9 cellular contexts compared by ENCODE assay signal in the genomic region with DNA sequence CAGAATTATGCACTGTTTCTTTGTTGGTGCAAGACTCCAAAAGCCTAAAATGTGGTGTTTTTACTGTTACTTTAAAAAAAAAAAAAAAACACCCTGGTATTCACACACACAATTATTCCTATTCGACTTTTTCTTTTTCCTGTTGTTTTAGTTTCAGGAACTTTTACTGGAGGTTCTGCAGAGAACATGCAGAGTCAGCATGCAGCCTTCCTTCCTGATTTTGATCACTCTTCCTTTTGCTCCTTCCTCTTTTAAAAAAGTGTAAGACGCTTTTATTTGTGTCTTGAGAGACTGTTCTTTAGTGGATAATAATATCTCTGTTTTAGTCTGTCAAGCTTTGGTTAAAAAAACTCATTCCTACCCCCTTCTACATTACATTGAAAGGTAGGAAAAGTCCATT. TPM values are rescaled to one million over a fixed set of nuclear protein-coding genes. Genes with fewer than 3 reads are reported as not detected.
DNase-seq lines count a peak whose midpoint lies in the region; ATAC-seq, FAIRE-seq and TF ChIP-seq lines count a peak whose summit lies in the region.
"Not testable (repeated sequence)": the region's sequence is repeated elsewhere in the genome, so short reads cannot be mapped to it uniquely, and the experiment has no call there.
"Had no signal": no experiment of that assay in that cellular context is flagged by ENCODE, and none has a peak within 500 bp of the region (broad histone marks: within the 10 kb centered on the region; RNA-seq: fewer than 3 reads in every experiment).

No MANE protein-coding gene starts in this region.

- DNase-seq in CD1c-positive myeloid dendritic cell (ENCODE audit: extremely low spot score) (peak; percentile 65), MV-4-11 (lab: John Stamatoyannopoulos, UW) (peak; percentile 52), endothelial cell of umbilical vein (ENCODE audit: low read depth, low spot score) (peak; percentile 85)
- not testable (repeated sequence) for DNase-seq in activated CD4-positive, alpha-beta T cell treated with anti-CD3 and anti-CD28 coated beads for 36 hours; left lobe of liver (ENCODE audit: low spot score); suprapubic skin (ENCODE audit: low spot score in 2 of 2)

- H3K79me2 ChIP-seq in endothelial cell of umbilical vein (ENCODE audit: control insufficient read depth, insufficient read depth, low read length): not testable (repeated sequence)

- CTCF ChIA-PET in activated CD4-positive, alpha-beta T cell treated with anti-CD3 and anti-CD28 coated beads for 36 hours (lab: Charles Lee): interaction anchor here (1.5 to 2.0 kb wide), 2 partner anchors 31 to 34 kb away, joined by 5 read pairs; partner anchors contain the start of gene GIMAP7
- CTCF ChIA-PET in endothelial cell of umbilical vein (lab: Charles Lee): interaction anchor here (0.9 to 3.8 kb wide), 7 partner anchors 12 to 295 kb away, joined by 3 to 19 read pairs (median 3); partner anchors contain the start of genes GIMAP7 and GIMAP8

- H3K4me1 ChIP-seq in endothelial cell of umbilical vein (ENCODE audit: control insufficient read depth, extremely low read depth, insufficient read depth, low read length): peaks cover 17% of the 10 kb centered on the region
- peaks cover 75 to 83% of the 10 kb centered on the region in 2 experiments for H3K4me1 ChIP-seq in neutrophil (ENCODE audit: control insufficient read depth in 1 of 2, insufficient read depth in 1 of 2, low read depth in 1 of 2, low read length in 1 of 2)
- H3K4me1 ChIP-seq in suprapubic skin: peaks cover 11% of the 10 kb centered on the region

- peak overlapping the region; percentile 100 for H3K27ac Mint-ChIP-seq in activated CD4-positive, alpha-beta T cell treated with anti-CD3 and anti-CD28 coated beads for 36 hours
- peak overlapping the region; percentile 95 for H3K27ac Mint-ChIP-seq in activated naive CD4-positive, alpha-beta T cell treated with anti-CD3 and anti-CD28 coated beads, Interleukin-2, amount 50 U/mL, for 24 hours

- H3K27me3 ChIP-seq in endothelial cell of umbilical vein (ENCODE audit: control insufficient read depth in 2 of 2, insufficient read depth in 2 of 2, low read length in 2 of 2); neutrophil; suprapubic skin: not testable (repeated sequence)

- 14% methylated on average over 2 of the region's 2 CpGs for WGBS in suprapubic skin

- H3K4me3 ChIP-seq in endothelial cell of umbilical vein (replicated peaks in 1 of 3; ENCODE audit: insufficient read depth in 1 of 3, low read depth in 1 of 3, low read length in 3 of 3): peak overlapping the region in 1 of 3 experiments; percentile 62
- peak overlapping the region; percentile 19 to 43 for H3K4me3 ChIP-seq in neutrophil (ENCODE audit: low read depth in 1 of 2, low read length in 1 of 2)
- not testable (repeated sequence) for H3K4me3 ChIP-seq in suprapubic skin

- not testable (repeated sequence) for H3K36me3 Mint-ChIP-seq in activated CD4-positive, alpha-beta T cell treated with anti-CD3 and anti-CD28 coated beads for 36 hours (ENCODE audit: low read depth)
- peaks cover 12% of the 10 kb centered on the region for H3K36me3 Mint-ChIP-seq in activated naive CD4-positive, alpha-beta T cell treated with anti-CD3 and anti-CD28 coated beads, Interleukin-2, amount 50 U/mL, for 24 hours

- dilution Hi-C loops in endothelial cell of umbilical vein (cut with MboI; ENCODE audit: extremely low pct_ligation_motif_present, low sequenced_read_pairs): not testable (repeated sequence)

- not testable (repeated sequence) for H3K9me3 ChIP-seq in endothelial cell of umbilical vein (replicated peaks; ENCODE audit: control insufficient read depth, insufficient read depth, low read length); neutrophil; suprapubic skin

- H3K36me3 ChIP-seq in endothelial cell of umbilical vein (ENCODE audit: control insufficient read depth in 2 of 2, extremely low read depth in 1 of 2, insufficient read depth in 2 of 2, low read length in 2 of 2): peaks cover 0 to 13% of the 10 kb centered on the region in 2 experiments
- not testable (repeated sequence) for H3K36me3 ChIP-seq in neutrophil, suprapubic skin

- not testable (repeated sequence) for H2AFZ ChIP-seq in endothelial cell of umbilical vein (ENCODE audit: low read depth, low read length)

- TF ChIP-seq CTCF in endothelial cell of umbilical vein (IDR thresholded peaks at IDR 0.05; ENCODE audit: extremely low read depth in 1 of 2, insufficient read depth in 1 of 2, low read depth in 1 of 2, low read length in 2 of 2); neutrophil (IDR thresholded peaks at IDR 0.05); suprapubic skin (IDR thresholded peaks at IDR 0.05): not testable (repeated sequence)

- TF ChIP-seq POLR2A in endothelial cell of umbilical vein (IDR thresholded peaks at IDR 0.05; ENCODE audit: low read depth, low read length); suprapubic skin (IDR thresholded peaks at IDR 0.05): not testable (repeated sequence)

- not testable (repeated sequence) for H3K9me3 Mint-ChIP-seq in activated CD4-positive, alpha-beta T cell treated with anti-CD3 and anti-CD28 coated beads for 36 hours (ENCODE audit: low read depth); activated naive CD4-positive, alpha-beta T cell treated with anti-CD3 and anti-CD28 coated beads, Interleukin-2, amount 50 U/mL, for 24 hours

- H3K9me1 ChIP-seq in endothelial cell of umbilical vein (replicated peaks; ENCODE audit: control insufficient read depth, extremely low read depth, insufficient read depth, low read length): not testable (repeated sequence)

- peaks cover 94% of the 10 kb centered on the region for H3K4me1 Mint-ChIP-seq in activated CD4-positive, alpha-beta T cell treated with anti-CD3 and anti-CD28 coated beads for 36 hours
- H3K4me1 Mint-ChIP-seq in activated naive CD4-positive, alpha-beta T cell treated with anti-CD3 and anti-CD28 coated beads, Interleukin-2, amount 50 U/mL, for 24 hours: peaks cover 95% of the 10 kb centered on the region

- ATAC-seq in activated CD4-positive, alpha-beta T cell treated with anti-CD3 and anti-CD28 coated beads for 36 hours: not testable (repeated sequence)
- peak; percentile 46 for ATAC-seq in left lobe of liver

- POLR2A ChIA-PET in activated CD4-positive, alpha-beta T cell treated with anti-CD3 and anti-CD28 coated beads for 36 hours (lab: Charles Lee): not testable (repeated sequence)
- POLR2A ChIA-PET in endothelial cell of umbilical vein (lab: Charles Lee): interaction anchor here (0.7 kb wide), 1 partner anchor 32 kb away, joined by 4 read pairs; the partner anchor contains the start of gene GIMAP7

- BruUV-seq in endothelial cell of umbilical vein (replicated peaks; lab: Mats Ljungman, UMichigan): not testable (repeated sequence)

- H3K27ac ChIP-seq in endothelial cell of umbilical vein (ENCODE audit: insufficient read depth, low read depth, low read length) (peak overlapping the region; percentile 72), neutrophil (peak overlapping the region; percentile 76), suprapubic skin (peak overlapping the region; percentile 37)

- peak overlapping the region; percentile 51 for H3K4me3 Mint-ChIP-seq in activated CD4-positive, alpha-beta T cell treated with anti-CD3 and anti-CD28 coated beads for 36 hours
- H3K4me3 Mint-ChIP-seq in activated naive CD4-positive, alpha-beta T cell treated with anti-CD3 and anti-CD28 coated beads, Interleukin-2, amount 50 U/mL, for 24 hours: peak overlapping the region; percentile 83

- not testable (repeated sequence) for TF ChIP-seq EP300 in suprapubic skin (IDR thresholded peaks at IDR 0.05)

- peak; percentile 89 for FAIRE-seq in endothelial cell of umbilical vein (lab: Jason Lieb, UNC)

- H3K4me2 ChIP-seq in endothelial cell of umbilical vein (ENCODE audit: insufficient read depth, low read length): peak overlapping the region; percentile 84

- intact Hi-C loops in activated CD4-positive, alpha-beta T cell treated with anti-CD3 and anti-CD28 coated beads for 36 hours (cut with DNase I, micrococcal nuclease): loop anchor here in 1 of 2 experiments (5.0 kb wide), 1 partner anchor 34 kb away; no protein-coding TSS in a partner anchor
- intact Hi-C loops in endothelial cell of umbilical vein (cut with micrococcal nuclease): loop anchor here (1.0 kb wide), 3 partner anchors 17 to 84 kb away; partner anchors contain the start of genes GIMAP4 and GIMAP8

- H3K27me3 Mint-ChIP-seq in activated CD4-positive, alpha-beta T cell treated with anti-CD3 and anti-CD28 coated beads for 36 hours; activated naive CD4-positive, alpha-beta T cell treated with anti-CD3 and anti-CD28 coated beads, Interleukin-2, amount 50 U/mL, for 24 hours: not testable (repeated sequence)

- H4K20me1 ChIP-seq in endothelial cell of umbilical vein (replicated peaks; ENCODE audit: control insufficient read depth, extremely low read depth, insufficient read depth, low read length): not testable (repeated sequence)

- H3K9ac ChIP-seq in endothelial cell of umbilical vein (replicated peaks; ENCODE audit: extremely low read depth, insufficient read depth, low read length): peak overlapping the region; percentile 39

RNA-seq across cellular contexts. Expression of gene GIMAP7, which starts 31.2 kb away (rescaled TPM):
- 10 to 100 TPM; 34.5 to 36.9 TPM for total RNA-seq in activated CD4-positive, alpha-beta T cell treated with anti-CD3 and anti-CD28 coated beads for 36 hours
- total RNA-seq in endothelial cell of umbilical vein: 42.4 and 51.1 TPM in 2 replicates
- polyA plus RNA-seq in endothelial cell of umbilical vein: 37.9 and 43.4 TPM in 2 replicates
- polyA plus RNA-seq in endothelial cell of umbilical vein (2011; cell fraction: cytosol; rRNA removed): 73.8 and 77.7 TPM in 2 replicates
- 36.5 and 39.7 TPM in 2 replicates for polyA plus RNA-seq in endothelial cell of umbilical vein (2011; cell fraction: nucleus; rRNA removed)
- 41.9 and 44.3 TPM in 2 replicates for polyA plus RNA-seq in endothelial cell of umbilical vein (2012)
- 36.6 and 38.7 TPM in 2 replicates for polyA minus RNA-seq in endothelial cell of umbilical vein
- not detected for polyA minus RNA-seq in endothelial cell of umbilical vein (2011; cell fraction: cytosol; rRNA and poly(A)+ RNA removed)
- 9.5 and 14.5 TPM in 2 replicates for polyA minus RNA-seq in endothelial cell of umbilical vein (2011; cell fraction: nucleus; rRNA and poly(A)+ RNA removed)
- 4.4 TPM for total RNA-seq in left lobe of liver
- total RNA-seq in suprapubic skin: 10 to 100 TPM in 1 of 4 donors, 1 to 10 TPM in 3; 1.4 to 10.8 (median 4.9) TPM
- total RNA-seq: osteocyte had no signal

RNA-seq across cellular contexts. Expression of gene GIMAP8, which starts 33.1 kb away (rescaled TPM):
- total RNA-seq in activated CD4-positive, alpha-beta T cell treated with anti-CD3 and anti-CD28 coated beads for 36 hours: 1 to 10 TPM; 7.7 to 9.6 TPM
- total RNA-seq in endothelial cell of umbilical vein: 67.5 and 71.8 TPM in 2 replicates
- polyA plus RNA-seq in endothelial cell of umbilical vein: 25.3 and 32.2 TPM in 2 replicates
- polyA plus RNA-seq in endothelial cell of umbilical vein (2011; cell fraction: cytosol; rRNA removed): 36.2 and 42.4 TPM in 2 replicates
- polyA plus RNA-seq in endothelial cell of umbilical vein (2011; cell fraction: nucleus; rRNA removed): 51.4 and 53.1 TPM in 2 replicates
- polyA plus RNA-seq in endothelial cell of umbilical vein (2012): 23.3 and 30.6 TPM in 2 replicates
- 61.1 and 65.6 TPM in 2 replicates for polyA minus RNA-seq in endothelial cell of umbilical vein
- polyA minus RNA-seq in endothelial cell of umbilical vein (2011; cell fraction: cytosol; rRNA and poly(A)+ RNA removed): not detected
- 31.7 and 33.7 TPM in 2 replicates for polyA minus RNA-seq in endothelial cell of umbilical vein (2011; cell fraction: nucleus; rRNA and poly(A)+ RNA removed)
- total RNA-seq in left lobe of liver: 4.4 TPM
- 1 to 10 TPM; 1.5 to 5.6 (median 3.2) TPM for total RNA-seq in suprapubic skin
- total RNA-seq: osteocyte had no signal
